8 cellular contexts compared by ENCODE assay signal in genomic region chr1:230632273-230632873, GRCh38. TPM values are rescaled to one million over a fixed set of nuclear protein-coding genes. Genes with fewer than 3 reads are reported as not detected.
DNase-seq lines count a peak whose midpoint lies in the region; ATAC-seq and TF ChIP-seq lines count a peak whose summit lies in the region.

No MANE protein-coding gene starts in this region.

- POLR2A ChIA-PET in MCF 10A (lab: Yijun Ruan, JAX) = no interaction called here
- POLR2A ChIA-PET in CD4-positive, alpha-beta memory T cell (lab: Charles Lee; ENCODE audit: partially characterized antibody) = no interaction called here

- H3K4me1 ChIP-seq in CD4-positive, alpha-beta memory T cell (ENCODE audit: insufficient read depth, low read length) = no peaks in the 10 kb centered on the region

- CTCF ChIA-PET in MCF 10A (lab: Yijun Ruan, JAX) = interaction anchor here (0.6 to 3.1 kb wide), 7 partner anchors 11 to 730 kb away, joined by 3 to 15 read pairs (median 4); no protein-coding TSS in a partner anchor
- CTCF ChIA-PET in CD4-positive, alpha-beta memory T cell (lab: Charles Lee; ENCODE audit: partially characterized antibody) = no interaction called here

- no peaks in the 10 kb centered on the region for H3K9me3 ChIP-seq in CD4-positive, alpha-beta memory T cell (ENCODE audit: control insufficient read depth in 1 of 2, low read length in 2 of 2)

- peak; percentile 84 for TF ChIP-seq CTCF in MCF 10A (IDR thresholded peaks at IDR 0.05; ENCODE audit: unreplicated experiment)

- intact Hi-C loops in MCF 10A (cut with micrococcal nuclease) = loop anchor here (1.0 to 5.0 kb wide), 7 partner anchors 141 to 970 kb away; partner anchors contain the start of genes ARV1 and TTC13
- intact Hi-C loops in left colon (cut with DNase I, micrococcal nuclease) = no loop called here
- intact Hi-C loops in CD4-positive, alpha-beta memory T cell (cut with micrococcal nuclease) = no loop called here

- H3K27ac ChIP-seq in CD4-positive, alpha-beta memory T cell (ENCODE audit: low read depth, low read length) = no peak overlapping the region

- DNase-seq in D341Med (ENCODE audit: low spot score) (peak; percentile 49), NCI-H460 (ENCODE audit: extremely low read depth, low read depth) (peak; percentile 67), MCF 10A (ENCODE audit: unreplicated experiment) (peak; percentile 88), left colon (peak in 1 of 2 donors; percentile 18)
- DNase-seq in CD4-positive, alpha-beta memory T cell = no peak

- no peak overlapping the region for H3K4me3 Mint-ChIP-seq in MCF 10A (ENCODE audit: unreplicated experiment)
- no peak overlapping the region for H3K4me3 Mint-ChIP-seq in CD4-positive, alpha-beta memory T cell

- no peaks in the 10 kb centered on the region for H3K36me3 Mint-ChIP-seq in MCF 10A (ENCODE audit: insufficient read depth, unreplicated experiment)
- H3K36me3 Mint-ChIP-seq in CD4-positive, alpha-beta memory T cell = no peaks in the 10 kb centered on the region

- H3K27me3 Mint-ChIP-seq in MCF 10A (ENCODE audit: insufficient read depth, unreplicated experiment) = peaks cover 17% of the 10 kb centered on the region
- peaks cover 12 to 13% of the 10 kb centered on the region in 2 donors for H3K27me3 Mint-ChIP-seq in CD4-positive, alpha-beta memory T cell

- H3K27me3 ChIP-seq in CD4-positive, alpha-beta memory T cell (ENCODE audit: insufficient read depth, low read length) = no peaks in the 10 kb centered on the region

- ATAC-seq in GM21515 (IDR thresholded peaks at IDR 0.05; ENCODE audit: unreplicated experiment) (peak; percentile 59), left colon (peak; percentile 94), HG02678 (IDR thresholded peaks at IDR 0.05; ENCODE audit: unreplicated experiment) (no peak), HG03280 (IDR thresholded peaks at IDR 0.05; ENCODE audit: unreplicated experiment) (no peak)

- no peaks in the 10 kb centered on the region for H3K36me3 ChIP-seq in CD4-positive, alpha-beta memory T cell (ENCODE audit: insufficient read depth, low read length)

- H3K9me3 Mint-ChIP-seq in MCF 10A (ENCODE audit: unreplicated experiment) = no peaks in the 10 kb centered on the region
- no peaks in the 10 kb centered on the region for H3K9me3 Mint-ChIP-seq in CD4-positive, alpha-beta memory T cell

- H3K4me3 ChIP-seq in CD4-positive, alpha-beta memory T cell (ENCODE audit: low read length in 2 of 2) = no peak overlapping the region

- peaks cover 4% of the 10 kb centered on the region for H3K4me1 Mint-ChIP-seq in MCF 10A (ENCODE audit: insufficient read depth, unreplicated experiment)
- H3K4me1 Mint-ChIP-seq in CD4-positive, alpha-beta memory T cell = peaks cover 0 to 3% (median under 1%) of the 10 kb centered on the region in 4 donors

- no TSS peak for BruUV-seq in MCF 10A (replicated peaks; lab: Mats Ljungman, UMichigan)

- H3K27ac Mint-ChIP-seq in MCF 10A (ENCODE audit: low read depth, unreplicated experiment) = no peak overlapping the region
- no peak overlapping the region for H3K27ac Mint-ChIP-seq in CD4-positive, alpha-beta memory T cell

RNA-seq across cellular contexts. Expression of gene COG2, which starts 9.9 kb away (rescaled TPM):
- 49.8 and 52.6 TPM in 2 replicates for total RNA-seq in NCI-H460 (2014; rRNA removed; shearing (Covaris generic))
- polyA plus RNA-seq in NCI-H460 (2014; cell fraction: nucleus; rRNA removed) = 38.9 and 45.9 TPM in 2 replicates
- total RNA-seq in MCF 10A (2022) (39.5 and 46.7 TPM in 2 replicates), left colon (10 to 100 TPM; 45.3 to 53.5 TPM)
- total RNA-seq in CD4-positive, alpha-beta memory T cell = 10 to 100 TPM; 41.5 to 44.6 TPM
- 10 to 100 TPM; 28.8 to 30.7 TPM for polyA plus RNA-seq in CD4-positive, alpha-beta memory T cell

Comparison
In these comparisons a context has a peak if more than half of its experiments do, and no peak if none do; other contexts are left out.
1. DNase-seq: peak in D341Med (single experiment), NCI-H460 (single experiment) and MCF 10A (single experiment); none in CD4-positive, alpha-beta memory T cell (0 of 5).
2. ATAC-seq: peak in GM21515 (single experiment) and left colon (single experiment); none in HG02678 (single experiment) and HG03280 (single experiment).